Comparison of ENCODE assay signal across 30 cellular contexts in genomic region chr3:156256256-156256655, GRCh38.
"Had no signal": no experiment of that assay in that cellular context is flagged by ENCODE, and none has a peak within 500 bp of the region (broad histone marks: within the 10 kb centered on the region; RNA-seq: fewer than 3 reads in every experiment).

No MANE protein-coding gene starts in this region.

- FAIRE-seq: astrocyte, RCC 7860, TTC549 had no signal

- H3K27ac Mint-ChIP-seq: activated B cell treated with CpG ODN at 0.5 μM for 24 hours; activated CD4-positive, alpha-beta T cell treated with anti-CD3 and anti-CD28 coated beads, Interleukin-2, amount 10 ng/mL, durations not matched to agents 24 days and 14 days; activated naive CD4-positive, alpha-beta T cell treated with anti-CD3 and anti-CD28 coated beads for 36 hours; activated naive CD8-positive, alpha-beta T cell; activated T-helper 17 cell treated with anti-CD3 and anti-CD28 coated beads, Interleukin-2, amount 50 U/mL, for 72 hours; brain; T-cell had no signal

- H3K9ac ChIP-seq: KMS-11 had no signal

- H3K36me3 ChIP-seq: cardiac muscle cell, MG63 had no signal

- H3K4me3 ChIP-seq: cardiac muscle cell, MG63 had no signal

- H3K27me3 Mint-ChIP-seq: activated naive CD8-positive, alpha-beta T cell had no signal

- H3K9me3 ChIP-seq: MG63 had no signal

- H3K27me3 ChIP-seq: cardiac muscle cell, MG63 had no signal

- H3K27ac ChIP-seq: cardiac muscle cell, KMS-11 had no signal

- H3K4me1 Mint-ChIP-seq: activated B cell treated with CpG ODN at 0.5 μM for 24 hours; activated CD4-positive, alpha-beta T cell treated with anti-CD3 and anti-CD28 coated beads, Interleukin-2, amount 10 ng/mL, durations not matched to agents 24 days and 14 days; activated T-helper 17 cell treated with anti-CD3 and anti-CD28 coated beads, Interleukin-2, amount 50 U/mL, for 72 hours; T-cell had no signal

- H3K9me3 Mint-ChIP-seq: activated B cell treated with CpG ODN at 0.5 μM for 24 hours; activated CD4-positive, alpha-beta T cell treated with anti-CD3 and anti-CD28 coated beads, Interleukin-2, amount 10 ng/mL, durations not matched to agents 24 days and 14 days; activated naive CD4-positive, alpha-beta T cell treated with anti-CD3 and anti-CD28 coated beads for 36 hours; activated T-cell treated with anti-CD3 and anti-CD28 coated beads, Interleukin-2, amount 50 U/mL, for 4 hours; activated T-helper 17 cell treated with anti-CD3 and anti-CD28 coated beads, Interleukin-2, amount 50 U/mL, for 72 hours; brain; T-cell had no signal

- ATAC-seq: activated T-cell treated with anti-CD3 and anti-CD28 coated beads, Interleukin-2, amount 50 U/mL, for 4 hours; activated T-helper 17 cell treated with anti-CD3 and anti-CD28 coated beads, Interleukin-2, amount 50 U/mL, for 72 hours; PC-3; T-cell had no signal

- H3K4me3 Mint-ChIP-seq: activated B cell treated with CpG ODN at 0.5 μM for 24 hours; activated CD4-positive, alpha-beta T cell treated with anti-CD3 and anti-CD28 coated beads, Interleukin-2, amount 10 ng/mL, durations not matched to agents 24 days and 14 days; activated naive CD4-positive, alpha-beta T cell treated with anti-CD3 and anti-CD28 coated beads for 36 hours; activated naive CD8-positive, alpha-beta T cell; activated T-cell treated with anti-CD3 and anti-CD28 coated beads, Interleukin-2, amount 50 U/mL, for 4 hours; activated T-helper 17 cell treated with anti-CD3 and anti-CD28 coated beads, Interleukin-2, amount 50 U/mL, for 72 hours; brain; T-cell had no signal

- DNase-seq: activated B cell treated with CpG ODN at 0.5 μM for 24 hours; activated CD4-positive, alpha-beta T cell treated with anti-CD3 and anti-CD28 coated beads for 1 hour; activated CD4-positive, alpha-beta T cell treated with anti-CD3 and anti-CD28 coated beads, Interleukin-2, amount 10 ng/mL, durations not matched to agents 24 days and 14 days; activated CD4-positive, alpha-beta T cell treated with anti-CD3 and anti-CD28 coated beads, Interleukin-2, amount 50 U/mL, for 48 hours; activated CD8-positive, alpha-beta memory T cell treated with anti-CD3 and anti-CD28 coated beads for 24 hours; activated gamma-delta T cell; activated naive CD4-positive, alpha-beta T cell treated with anti-CD3 and anti-CD28 coated beads for 36 hours; activated T-cell treated with anti-CD3 and anti-CD28 coated beads, Interleukin-2, amount 50 U/mL, for 4 hours; amygdala; MG63; MV-4-11; NCI-H1092 treated with DMSO at 0.1 percent for 48 hours; NCI-H1417 treated with DMSO at 0.1 percent for 48 hours; NCI-H1694; NCI-H2107; NCI-H510A treated with DMSO at 0.1 percent for 48 hours; NCI-H69; PC-3; SHP77 treated with DMSO at 0.1 percent for 48 hours; T-cell; T-helper 2 cell; T1000 had no signal

- H3K36me3 Mint-ChIP-seq: activated naive CD8-positive, alpha-beta T cell; brain; T-cell had no signal

- H3K4me2 ChIP-seq: KMS-11 had no signal
